Comparison of ENCODE assay signal across 14 cellular contexts in genomic region chr6:33837971-33838665, GRCh38. TPM values are rescaled to one million over a fixed set of nuclear protein-coding genes. Genes with fewer than 3 reads are reported as not detected.
DNase-seq lines count a peak whose midpoint lies in the region; ATAC-seq lines count a peak whose summit lies in the region.
"Had no signal": no experiment of that assay in that cellular context is flagged by ENCODE, and none has a peak within 500 bp of the region (broad histone marks: within the 10 kb centered on the region; RNA-seq: fewer than 3 reads in every experiment).

No MANE protein-coding gene starts in this region.

- WGBS in mesodermal cell (ENCODE audit: insufficient coverage in 2 of 2), 2 experiments: 19 to 26% methylated on average over 7 to 8 of the region's 12 CpGs

- ATAC-seq in GM19397 (IDR thresholded peaks at IDR 0.05; ENCODE audit: unreplicated experiment): no peak
- no peak for ATAC-seq in GM19035 (IDR thresholded peaks at IDR 0.05; ENCODE audit: unreplicated experiment)
- ATAC-seq: right cardiac atrium had no signal

- peak overlapping the region; percentile 8 for H3K27ac ChIP-seq in HUES48 (ENCODE audit: low read depth, low read length)
- peak overlapping the region; percentile 95 for H3K27ac ChIP-seq in mesodermal cell (ENCODE audit: low read depth, low read length, severe bottlenecking)
- H3K27ac ChIP-seq: SK-N-MC, tibial nerve had no signal

- peak; percentile 81 for DNase-seq in AG08395 (ENCODE audit: low spot score)
- DNase-seq in cerebellar cortex (ENCODE audit: low spot score): peak; percentile 48
- no peak for DNase-seq in cerebellar nuclear complex (lab: John Stamatoyannopoulos, UW)
- no peak for DNase-seq in COLO829 (ENCODE audit: low spot score)
- DNase-seq: activated gamma-delta T cell; CD4-positive, CD25-positive, alpha-beta regulatory T cell; dermis blood vessel endothelial cell had no signal

- H3K9me3 ChIP-seq in HUES48 (ENCODE audit: control insufficient read depth, insufficient read depth, low read length) (0 out of 2 replicates have a peak, but pooled peaks cover 6% of the 10 kb centered on the region), mesodermal cell (ENCODE audit: control insufficient read depth, low read length) (peaks cover 4% of the 10 kb centered on the region)

- no peaks in the 10 kb centered on the region for H3K27me3 ChIP-seq in HUES48 (ENCODE audit: control insufficient read depth, insufficient read depth, low read length)
- H3K27me3 ChIP-seq: tibial nerve had no signal

- H3K36me3 ChIP-seq in HUES48 (ENCODE audit: control insufficient read depth, insufficient read depth, low read length) (no peaks in the 10 kb centered on the region), mesodermal cell (ENCODE audit: control insufficient read depth, insufficient read depth, low read length) (no peaks in the 10 kb centered on the region)
- H3K36me3 ChIP-seq: tibial nerve had no signal

- H3K4me1 ChIP-seq in HUES48 (ENCODE audit: control insufficient read depth, insufficient read depth, low read length): peaks cover 18% of the 10 kb centered on the region
- peaks cover 45% of the 10 kb centered on the region for H3K4me1 ChIP-seq in mesodermal cell (ENCODE audit: control insufficient read depth, insufficient read depth, low read length, poor library complexity, severe bottlenecking)

- no peak overlapping the region for H3K4me3 ChIP-seq in HUES48 (ENCODE audit: low read depth, low read length)
- H3K4me3 ChIP-seq in mesodermal cell (ENCODE audit: extremely low read depth, insufficient read depth, low read length, poor library complexity, severe bottlenecking): no peak overlapping the region
- H3K4me3 ChIP-seq: SK-N-MC, tibial nerve had no signal

- H3K9ac ChIP-seq in HUES48 (ENCODE audit: low read depth, low read length): no peak overlapping the region

RNA-seq across cellular contexts. Expression of gene MLN, which starts 34.3 kb away (rescaled TPM):
- polyA plus RNA-seq in mesodermal cell (2013, experiment 1 of 2): not detected
- polyA plus RNA-seq in mesodermal cell (2013, experiment 2 of 2): not detected
- polyA plus RNA-seq: CD4-positive, CD25-positive, alpha-beta regulatory T cell; right cardiac atrium had no signal

RNA-seq across cellular contexts. Expression of gene LEMD2, which starts 49.2 kb away (rescaled TPM):
- polyA plus RNA-seq in mesodermal cell (2013, experiment 1 of 2): 66.6 TPM
- 61.4 TPM for polyA plus RNA-seq in mesodermal cell (2013, experiment 2 of 2)

Comparison
In these comparisons a context has a peak if more than half of its experiments do, and no peak if none do; other contexts are left out.
1. DNase-seq: peak in AG08395 (single experiment) and cerebellar cortex (single experiment); none in cerebellar nuclear complex (0 of 2) and COLO829 (single experiment).